8 cellular contexts compared by ENCODE assay signal in genomic region chr3:50358927-50359759, GRCh38. TPM values are rescaled to one million over a fixed set of nuclear protein-coding genes. Genes with fewer than 3 reads are reported as not detected.
DNase-seq lines count a peak whose midpoint lies in the region; ATAC-seq and TF ChIP-seq lines count a peak whose summit lies in the region.

Gene TMEM115 (minus strand): TSS chr3:50359521. CDS start chr3:50359063, 458 bp downstream.

- H3K9me3 ChIP-seq in suprapubic skin = no peaks in the 10 kb centered on the region

- no peaks in the 10 kb centered on the region for H3K27me3 ChIP-seq in suprapubic skin

- TF ChIP-seq CTCF in suprapubic skin (IDR thresholded peaks at IDR 0.05) = no peak

- H3K4me3 ChIP-seq in GM08714 (ENCODE audit: low read length) = peak within 1 kb of the TSS; percentile 71
- peak within 1 kb of the TSS; percentile 97 for H3K4me3 ChIP-seq in suprapubic skin

- TF ChIP-seq EP300 in suprapubic skin (IDR thresholded peaks at IDR 0.05) = no peak

- peaks cover 12 to 17% of the 10 kb centered on the region in 2 donors for H3K36me3 Mint-ChIP-seq in activated naive CD4-positive, alpha-beta T cell treated with anti-CD3 and anti-CD28 coated beads, Interleukin-2, amount 50 U/mL, for 72 hours

- H3K9me3 Mint-ChIP-seq in activated naive CD4-positive, alpha-beta T cell treated with anti-CD3 and anti-CD28 coated beads, Interleukin-2, amount 50 U/mL, for 72 hours = no peaks in the 10 kb centered on the region

- H3K27ac Mint-ChIP-seq in activated naive CD4-positive, alpha-beta T cell treated with anti-CD3 and anti-CD28 coated beads, Interleukin-2, amount 50 U/mL, for 72 hours = peak within 1 kb of the TSS; percentile 92 to 99

- peaks cover 24% of the 10 kb centered on the region for H3K36me3 ChIP-seq in suprapubic skin

- ATAC-seq in HG02610 (IDR thresholded peaks at IDR 0.05; ENCODE audit: unreplicated experiment) = peak; percentile 99
- ATAC-seq in activated naive CD4-positive, alpha-beta T cell treated with anti-CD3 and anti-CD28 coated beads, Interleukin-2, amount 50 U/mL, for 72 hours = peak; percentile 100

- H3K4me1 ChIP-seq in suprapubic skin = peaks cover 48% of the 10 kb centered on the region

- TF ChIP-seq POLR2A in suprapubic skin (IDR thresholded peaks at IDR 0.05) = peak in 1 of 2 donors; percentile 62

- DNase-seq in NCI-H1092 treated with DMSO at 0.1 percent for 48 hours (lab: John Stamatoyannopoulos, UW) (peak; percentile 96), SKM-1 (lab: John Stamatoyannopoulos, UW; ENCODE audit: unreplicated experiment) (peak; percentile 97), globus pallidus (ENCODE audit: low spot score) (peak; percentile 100), nucleus accumbens (lab: John Stamatoyannopoulos, UW) (peak; percentile 86 to 100 (median 99)), suprapubic skin (ENCODE audit: low spot score in 2 of 2) (peak; percentile 97 to 98)
- DNase-seq in activated naive CD4-positive, alpha-beta T cell treated with anti-CD3 and anti-CD28 coated beads, Interleukin-2, amount 50 U/mL, for 72 hours (ENCODE audit: low spot score in 2 of 2) = peak; percentile 90 to 95

- H3K27ac ChIP-seq in suprapubic skin = peak within 1 kb of the TSS; percentile 93

- 0% methylated on average over 15 of the region's 62 CpGs for WGBS in suprapubic skin

RNA-seq across cellular contexts. Expression of gene TMEM115, which starts in this region (rescaled TPM):
- 10 to 100 TPM; 10.9 to 15.1 TPM for total RNA-seq in activated naive CD4-positive, alpha-beta T cell treated with anti-CD3 and anti-CD28 coated beads, Interleukin-2, amount 50 U/mL, for 72 hours
- 10 to 100 TPM; 60.7 to 85.3 (median 70.2) TPM for total RNA-seq in suprapubic skin

Comparison
In these comparisons a context has a peak if more than half of its experiments do, and no peak if none do; other contexts are left out.
1. Peak in every context shown above with its lines: DNase-seq, ATAC-seq, H3K4me3 ChIP-seq and H3K27ac ChIP-seq.